ENCODE assay signal across 9 cellular contexts in the genomic region with DNA sequence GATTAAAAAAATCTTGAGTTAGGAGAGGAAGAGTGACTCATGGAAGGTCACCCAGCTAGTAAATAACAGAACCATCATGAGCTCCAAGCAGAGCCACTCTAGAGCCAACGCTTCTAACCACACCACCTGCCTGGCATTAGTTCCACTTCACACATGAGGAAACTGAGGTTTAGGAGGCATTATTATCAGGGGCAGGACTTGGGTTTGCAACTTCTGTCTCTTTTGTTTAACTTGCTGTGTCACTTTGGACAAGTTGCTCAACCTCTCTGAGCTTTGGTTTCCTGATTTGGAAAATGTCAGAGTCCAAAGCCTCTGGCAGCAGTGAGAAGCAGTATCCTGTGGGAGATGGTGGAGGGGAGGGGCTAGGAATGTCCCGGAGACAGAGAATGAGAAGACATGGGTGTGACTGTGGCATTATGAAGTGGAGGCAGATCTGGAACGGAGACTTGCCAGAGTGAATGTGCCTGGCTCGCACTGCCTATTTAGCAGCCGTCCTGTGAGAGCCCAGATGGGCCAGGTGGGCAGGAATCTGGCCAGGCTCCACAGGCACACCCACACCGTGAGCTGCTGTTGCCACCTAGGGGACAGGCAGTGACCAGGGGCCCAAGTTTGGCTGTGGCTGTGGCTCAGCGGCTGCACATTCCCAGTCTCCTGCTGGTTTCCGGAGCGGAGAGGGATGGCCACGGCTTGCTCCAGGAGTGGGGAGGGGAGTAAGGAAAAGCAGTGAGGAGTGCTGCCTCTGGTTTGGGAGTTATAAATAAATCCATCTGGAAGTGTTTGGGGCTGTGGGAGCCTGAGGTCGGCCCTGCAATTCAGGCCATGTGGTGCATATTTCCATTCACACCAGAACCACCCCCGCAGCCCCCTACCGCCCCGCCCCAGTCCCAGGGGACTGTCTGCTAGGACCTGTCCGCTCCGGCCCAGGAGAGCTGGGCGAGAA.
DNase-seq lines count a peak whose midpoint lies in the region; ATAC-seq and TF ChIP-seq lines count a peak whose summit lies in the region.
"Had no signal": no experiment of that assay in that cellular context is flagged by ENCODE, and none has a peak within 500 bp of the region (broad histone marks: within the 10 kb centered on the region; RNA-seq: fewer than 3 reads in every experiment).

No MANE protein-coding gene starts in this region.

- intact Hi-C loops in esophagus muscularis mucosa (cut with DNase I) (no loop called here), testis (cut with DNase I; ENCODE audit: low total_unique reads) (no loop called here)
- intact Hi-C loops in naive thymus-derived CD4-positive, alpha-beta T cell (cut with micrococcal nuclease): no loop called here

- no peaks in the 10 kb centered on the region for H3K36me3 Mint-ChIP-seq in nephron (ENCODE audit: low read depth)
- H3K36me3 Mint-ChIP-seq in naive thymus-derived CD4-positive, alpha-beta T cell: no peaks in the 10 kb centered on the region

- POLR2A ChIA-PET in naive thymus-derived CD4-positive, alpha-beta T cell (lab: Charles Lee): no interaction called here

- TF ChIP-seq CTCF in BE2C (IDR thresholded peaks at IDR 0.05; ENCODE audit: low read depth, low read length): peak; percentile 44
- no peak for TF ChIP-seq CTCF in esophagus muscularis mucosa (IDR thresholded peaks at IDR 0.05)
- TF ChIP-seq CTCF in nephron (IDR thresholded peaks at IDR 0.05; ENCODE audit: unreplicated experiment in 3 of 3): peak in 1 of 3 experiments; percentile 37
- no peak for TF ChIP-seq CTCF in testis (IDR thresholded peaks at IDR 0.05)

- 27% methylated on average over 14 of the region's 17 CpGs for WGBS in esophagus muscularis mucosa
- 31 to 64% methylated on average over 3 to 17 of the region's 17 CpGs for WGBS in testis, 2 donors

- peaks cover 20% of the 10 kb centered on the region for H3K4me1 Mint-ChIP-seq in nephron
- peaks cover 0 to 2% (median 0%) of the 10 kb centered on the region in 7 donors for H3K4me1 Mint-ChIP-seq in naive thymus-derived CD4-positive, alpha-beta T cell

- ATAC-seq in naive thymus-derived CD4-positive, alpha-beta T cell: no peak

- peak overlapping the region in 2 of 3 experiments; percentile 11 to 48 for H3K4me3 Mint-ChIP-seq in nephron
- no peak overlapping the region for H3K4me3 Mint-ChIP-seq in naive thymus-derived CD4-positive, alpha-beta T cell

- peaks cover 4% of the 10 kb centered on the region for H3K9me3 Mint-ChIP-seq in nephron
- H3K9me3 Mint-ChIP-seq in naive thymus-derived CD4-positive, alpha-beta T cell: peaks cover 0 to 2% (median 0%) of the 10 kb centered on the region in 11 donors

- H3K4me3 ChIP-seq in BE2C (ENCODE audit: low read depth, low read length) (peak overlapping the region; percentile 32), MG63 (no peak overlapping the region), esophagus muscularis mucosa (peak overlapping the region in 1 of 4 donors; percentile 24), testis (no peak overlapping the region)
- no peak overlapping the region for H3K4me3 ChIP-seq in naive thymus-derived CD4-positive, alpha-beta T cell (ENCODE audit: low read length)

- H3K27ac ChIP-seq in esophagus muscularis mucosa (replicated peaks in 1 of 4) (peak overlapping the region; percentile 35 to 62 (median 55)), testis (no peak overlapping the region)
- H3K27ac ChIP-seq in naive thymus-derived CD4-positive, alpha-beta T cell (ENCODE audit: low read depth, low read length): no peak overlapping the region

- DNase-seq in BE2C (peak; percentile 72), MG63 (peak; percentile 18), esophagus muscularis mucosa (ENCODE audit: extremely low spot score) (no peak), NCI-H2107 treated with DMSO at 0.1 percent for 48 hours (lab: John Stamatoyannopoulos, UW; ENCODE audit: unreplicated experiment) (no peak), HT-29 (ENCODE audit: low spot score) (no peak), testis (no peak)
- DNase-seq in naive thymus-derived CD4-positive, alpha-beta T cell: no peak
- DNase-seq: NCI-H2029 treated with DMSO at 0.1 percent for 48 hours had no signal

- no peak for TF ChIP-seq EP300 in esophagus muscularis mucosa (IDR thresholded peaks at IDR 0.05)

- H3K36me3 ChIP-seq in BE2C (no peaks in the 10 kb centered on the region), MG63 (no peaks in the 10 kb centered on the region), esophagus muscularis mucosa (no peaks in the 10 kb centered on the region), testis (ENCODE audit: low read depth, missing control alignments) (no peaks in the 10 kb centered on the region)
- no peaks in the 10 kb centered on the region for H3K36me3 ChIP-seq in naive thymus-derived CD4-positive, alpha-beta T cell (ENCODE audit: control insufficient read depth in 2 of 3, insufficient read depth in 3 of 3, low read length in 3 of 3)

- peak overlapping the region; percentile 51 to 87 (median 85) for H3K27ac Mint-ChIP-seq in nephron
- H3K27ac Mint-ChIP-seq in naive thymus-derived CD4-positive, alpha-beta T cell: no peak overlapping the region

- H3K27me3 ChIP-seq in BE2C: no peaks in the 10 kb centered on the region
- no peaks in the 10 kb centered on the region for H3K27me3 ChIP-seq in MG63
- peaks cover 0 to 3% (median 0%) of the 10 kb centered on the region in 4 donors for H3K27me3 ChIP-seq in esophagus muscularis mucosa
- H3K27me3 ChIP-seq in naive thymus-derived CD4-positive, alpha-beta T cell (ENCODE audit: control insufficient read depth in 2 of 2, insufficient read depth in 2 of 2, low read length in 2 of 2): no peaks in the 10 kb centered on the region
- no peaks in the 10 kb centered on the region for H3K27me3 ChIP-seq in testis

- H3K4me1 ChIP-seq in BE2C: peaks cover 3% of the 10 kb centered on the region; the same call in 1 of the 2 replicates
- peaks cover 11 to 21% (median 16%) of the 10 kb centered on the region in 4 donors for H3K4me1 ChIP-seq in esophagus muscularis mucosa
- H3K4me1 ChIP-seq in naive thymus-derived CD4-positive, alpha-beta T cell (ENCODE audit: control insufficient read depth in 2 of 2, insufficient read depth in 2 of 2, low read length in 2 of 2): no peaks in the 10 kb centered on the region
- H3K4me1 ChIP-seq in testis: no peaks in the 10 kb centered on the region

- H3K9me3 ChIP-seq in BE2C (no peaks in the 10 kb centered on the region), MG63 (no peaks in the 10 kb centered on the region), esophagus muscularis mucosa (no peaks in the 10 kb centered on the region), testis (no peaks in the 10 kb centered on the region)
- H3K9me3 ChIP-seq in naive thymus-derived CD4-positive, alpha-beta T cell (ENCODE audit: control insufficient read depth in 2 of 3, low read length in 3 of 3): no peaks in the 10 kb centered on the region

- CTCF ChIA-PET in naive thymus-derived CD4-positive, alpha-beta T cell (lab: Charles Lee): interaction anchor here (0.8 to 2.6 kb wide), 2 partner anchors 14 to 122 kb away, joined by 3 to 7 read pairs; no protein-coding TSS in a partner anchor

- H3K27me3 Mint-ChIP-seq in nephron (ENCODE audit: low read depth): no peaks in the 10 kb centered on the region
- peaks cover 0 to 24% (median 0%) of the 10 kb centered on the region in 5 donors for H3K27me3 Mint-ChIP-seq in naive thymus-derived CD4-positive, alpha-beta T cell

- no peak for TF ChIP-seq POLR2A in esophagus muscularis mucosa (IDR thresholded peaks at IDR 0.05; ENCODE audit: low read depth)
- no peak for TF ChIP-seq POLR2A in testis (IDR thresholded peaks at IDR 0.05)

Comparison
In these comparisons a context has a peak if more than half of its experiments do, and no peak if none do; other contexts are left out.
1. DNase-seq: peak in BE2C (single experiment) and MG63 (single experiment); none in esophagus muscularis mucosa (single experiment), NCI-H2107 treated with DMSO at 0.1 percent for 48 hours (single experiment), HT-29 (single experiment), naive thymus-derived CD4-positive, alpha-beta T cell (0 of 9) and testis (single experiment).
2. H3K27ac ChIP-seq: peak in esophagus muscularis mucosa (4 of 4); none in naive thymus-derived CD4-positive, alpha-beta T cell (single experiment) and testis (0 of 2).
3. H3K27ac Mint-ChIP-seq: peak in nephron (3 of 3); none in naive thymus-derived CD4-positive, alpha-beta T cell (0 of 9).
4. H3K4me3 Mint-ChIP-seq: peak in nephron (2 of 3); none in naive thymus-derived CD4-positive, alpha-beta T cell (0 of 10).